In the genomic region with DNA sequence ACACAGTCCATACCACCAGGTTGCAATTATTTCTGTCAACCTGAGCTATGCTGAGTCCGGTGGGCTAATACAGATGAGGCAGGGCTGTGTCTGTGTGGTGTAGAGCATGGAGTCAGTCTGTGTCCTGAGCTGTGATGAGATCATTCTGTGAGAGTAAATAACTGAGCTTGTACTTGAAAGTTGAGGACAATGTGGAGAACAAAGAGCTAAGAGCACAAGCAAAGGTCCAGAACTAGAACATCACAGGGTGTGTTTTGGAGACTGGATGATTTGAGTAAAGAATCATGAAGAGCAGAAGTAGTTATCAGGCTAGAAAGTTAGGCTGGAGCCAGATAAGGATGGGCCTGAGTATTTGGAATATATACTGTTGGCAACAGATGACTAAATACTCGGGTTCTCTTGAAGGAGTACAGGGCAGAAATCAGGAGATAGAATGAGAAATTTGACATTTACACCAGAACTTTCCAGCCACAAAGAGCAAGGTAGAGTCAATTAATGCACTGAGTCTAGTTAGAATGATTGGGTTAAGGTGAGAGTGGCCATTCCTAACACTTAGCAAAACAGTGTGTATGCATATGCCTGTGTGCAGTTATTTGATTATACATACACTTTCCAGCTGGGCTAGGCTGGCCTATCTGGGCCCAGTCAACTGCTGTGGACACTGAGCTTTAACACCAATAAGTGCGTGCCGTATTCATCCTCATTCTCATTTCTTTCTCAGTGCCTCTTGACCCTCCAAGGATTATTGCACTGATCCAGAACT, we compare ENCODE assay signal across 1 cellular context.
TF ChIP-seq lines count a peak whose summit lies in the region.

No MANE protein-coding gene starts in this region.

TF ChIP-seq in HepG2, 621 proteins besides CTCF, POLR2A, EP300 and RAD21 (continues in another document):
- TF ChIP-seq HNF4G (IDR thresholded peaks at IDR 0.05; ENCODE audit: borderline replicate concordance, low read depth, low read length) (0 out of 2 replicates have a peak, but pooled peaks have one; percentile 17), HNF4G (CRISPR knock-in tag; IDR thresholded peaks at IDR 0.05; ENCODE audit: borderline replicate concordance, low read depth) (no peak), LCORL (IDR thresholded peaks at IDR 0.05) (no peak), LCORL (CRISPR knock-in tag; IDR thresholded peaks at IDR 0.05) (peak; percentile 44; the same call in 1 of the 2 replicates), HDAC2 (CRISPR knock-in tag; IDR thresholded peaks at IDR 0.05) (0 out of 2 replicates have a peak, but pooled peaks have one; percentile 29), SOX5 (CRISPR knock-in tag; IDR thresholded peaks at IDR 0.05; ENCODE audit: borderline replicate concordance) (peak; percentile 77), ZNF670 (CRISPR knock-in tag; IDR thresholded peaks at IDR 0.05; ENCODE audit: borderline replicate concordance) (0 out of 2 replicates have a peak, but pooled peaks have one; percentile 41), JUN (CRISPR knock-in tag; IDR thresholded peaks at IDR 0.05) (peak; percentile 74; the same call in 1 of the 2 replicates), TBX2 (CRISPR knock-in tag; IDR thresholded peaks at IDR 0.05; ENCODE audit: borderline replicate concordance) (no peak), MIER3 (CRISPR knock-in tag; IDR thresholded peaks at IDR 0.05; ENCODE audit: borderline replicate concordance) (0 out of 2 replicates have a peak, but pooled peaks have one; percentile 11), FOXA3 (CRISPR knock-in tag; IDR thresholded peaks at IDR 0.05) (peak; percentile 55), ATF7 (IDR thresholded peaks at IDR 0.05) (peak; percentile 30; the same call in 1 of the 2 replicates), ATF7 (CRISPR knock-in tag; IDR thresholded peaks at IDR 0.05) (no peak; the same call in 1 of the 2 replicates), HMG20A (CRISPR knock-in tag; IDR thresholded peaks at IDR 0.05; ENCODE audit: borderline replicate concordance) (peak; percentile 21; the same call in 1 of the 2 replicates), SP2 (CRISPR knock-in tag; IDR thresholded peaks at IDR 0.05) (no peak), FOXP1 (IDR thresholded peaks at IDR 0.05) (no peak), FOXP1 (CRISPR knock-in tag; IDR thresholded peaks at IDR 0.05) (peak; percentile 43; the same call in 1 of the 2 replicates), ZMYM4 (CRISPR knock-in tag; IDR thresholded peaks at IDR 0.05) (peak; percentile 19; the same call in 1 of the 2 replicates), SOX6 (IDR thresholded peaks at IDR 0.05) (no peak), SOX6 (CRISPR knock-in tag; IDR thresholded peaks at IDR 0.05) (peak; percentile 61), NFKBIZ (CRISPR knock-in tag; IDR thresholded peaks at IDR 0.05) (no peak), BCL6 (CRISPR knock-in tag; IDR thresholded peaks at IDR 0.05) (0 out of 2 replicates have a peak, but pooled peaks have one; percentile 10)
- TF ChIP-seq, protein P1, sequence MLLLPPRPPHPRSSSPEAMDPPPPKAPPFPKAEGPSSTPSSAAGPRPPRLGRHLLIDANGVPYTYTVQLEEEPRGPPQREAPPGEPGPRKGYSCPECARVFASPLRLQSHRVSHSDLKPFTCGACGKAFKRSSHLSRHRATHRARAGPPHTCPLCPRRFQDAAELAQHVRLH (CRISPR knock-in tag; IDR thresholded peaks at IDR 0.05; ENCODE audit: borderline replicate concordance, low read depth), result no peak
- TF ChIP-seq, protein P2, sequence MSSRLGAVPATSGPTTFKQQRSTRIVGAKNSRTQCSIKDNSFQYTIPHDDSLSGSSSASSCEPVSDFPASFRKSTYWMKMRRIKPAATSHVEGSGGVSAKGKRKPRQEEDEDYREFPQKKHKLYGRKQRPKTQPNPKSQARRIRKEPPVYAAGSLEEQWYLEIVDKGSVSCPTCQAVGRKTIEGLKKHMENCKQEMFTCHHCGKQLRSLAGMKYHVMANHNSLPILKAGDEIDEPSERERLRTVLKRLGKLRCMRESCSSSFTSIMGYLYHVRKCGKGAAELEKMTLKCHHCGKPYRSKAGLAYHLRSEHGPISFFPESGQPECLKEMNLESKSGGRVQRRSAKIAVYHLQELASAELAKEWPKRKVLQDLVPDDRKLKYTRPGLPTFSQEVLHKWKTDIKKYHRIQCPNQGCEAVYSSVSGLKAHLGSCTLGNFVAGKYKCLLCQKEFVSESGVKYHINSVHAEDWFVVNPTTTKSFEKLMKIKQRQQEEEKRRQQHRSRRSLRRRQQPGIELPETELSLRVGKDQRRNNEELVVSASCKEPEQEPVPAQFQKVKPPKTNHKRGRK (CRISPR knock-in tag; IDR thresholded peaks at IDR 0.05), result 0 out of 2 replicates have a peak, but pooled peaks have one; percentile 25
- TF ChIP-seq, protein P3, sequence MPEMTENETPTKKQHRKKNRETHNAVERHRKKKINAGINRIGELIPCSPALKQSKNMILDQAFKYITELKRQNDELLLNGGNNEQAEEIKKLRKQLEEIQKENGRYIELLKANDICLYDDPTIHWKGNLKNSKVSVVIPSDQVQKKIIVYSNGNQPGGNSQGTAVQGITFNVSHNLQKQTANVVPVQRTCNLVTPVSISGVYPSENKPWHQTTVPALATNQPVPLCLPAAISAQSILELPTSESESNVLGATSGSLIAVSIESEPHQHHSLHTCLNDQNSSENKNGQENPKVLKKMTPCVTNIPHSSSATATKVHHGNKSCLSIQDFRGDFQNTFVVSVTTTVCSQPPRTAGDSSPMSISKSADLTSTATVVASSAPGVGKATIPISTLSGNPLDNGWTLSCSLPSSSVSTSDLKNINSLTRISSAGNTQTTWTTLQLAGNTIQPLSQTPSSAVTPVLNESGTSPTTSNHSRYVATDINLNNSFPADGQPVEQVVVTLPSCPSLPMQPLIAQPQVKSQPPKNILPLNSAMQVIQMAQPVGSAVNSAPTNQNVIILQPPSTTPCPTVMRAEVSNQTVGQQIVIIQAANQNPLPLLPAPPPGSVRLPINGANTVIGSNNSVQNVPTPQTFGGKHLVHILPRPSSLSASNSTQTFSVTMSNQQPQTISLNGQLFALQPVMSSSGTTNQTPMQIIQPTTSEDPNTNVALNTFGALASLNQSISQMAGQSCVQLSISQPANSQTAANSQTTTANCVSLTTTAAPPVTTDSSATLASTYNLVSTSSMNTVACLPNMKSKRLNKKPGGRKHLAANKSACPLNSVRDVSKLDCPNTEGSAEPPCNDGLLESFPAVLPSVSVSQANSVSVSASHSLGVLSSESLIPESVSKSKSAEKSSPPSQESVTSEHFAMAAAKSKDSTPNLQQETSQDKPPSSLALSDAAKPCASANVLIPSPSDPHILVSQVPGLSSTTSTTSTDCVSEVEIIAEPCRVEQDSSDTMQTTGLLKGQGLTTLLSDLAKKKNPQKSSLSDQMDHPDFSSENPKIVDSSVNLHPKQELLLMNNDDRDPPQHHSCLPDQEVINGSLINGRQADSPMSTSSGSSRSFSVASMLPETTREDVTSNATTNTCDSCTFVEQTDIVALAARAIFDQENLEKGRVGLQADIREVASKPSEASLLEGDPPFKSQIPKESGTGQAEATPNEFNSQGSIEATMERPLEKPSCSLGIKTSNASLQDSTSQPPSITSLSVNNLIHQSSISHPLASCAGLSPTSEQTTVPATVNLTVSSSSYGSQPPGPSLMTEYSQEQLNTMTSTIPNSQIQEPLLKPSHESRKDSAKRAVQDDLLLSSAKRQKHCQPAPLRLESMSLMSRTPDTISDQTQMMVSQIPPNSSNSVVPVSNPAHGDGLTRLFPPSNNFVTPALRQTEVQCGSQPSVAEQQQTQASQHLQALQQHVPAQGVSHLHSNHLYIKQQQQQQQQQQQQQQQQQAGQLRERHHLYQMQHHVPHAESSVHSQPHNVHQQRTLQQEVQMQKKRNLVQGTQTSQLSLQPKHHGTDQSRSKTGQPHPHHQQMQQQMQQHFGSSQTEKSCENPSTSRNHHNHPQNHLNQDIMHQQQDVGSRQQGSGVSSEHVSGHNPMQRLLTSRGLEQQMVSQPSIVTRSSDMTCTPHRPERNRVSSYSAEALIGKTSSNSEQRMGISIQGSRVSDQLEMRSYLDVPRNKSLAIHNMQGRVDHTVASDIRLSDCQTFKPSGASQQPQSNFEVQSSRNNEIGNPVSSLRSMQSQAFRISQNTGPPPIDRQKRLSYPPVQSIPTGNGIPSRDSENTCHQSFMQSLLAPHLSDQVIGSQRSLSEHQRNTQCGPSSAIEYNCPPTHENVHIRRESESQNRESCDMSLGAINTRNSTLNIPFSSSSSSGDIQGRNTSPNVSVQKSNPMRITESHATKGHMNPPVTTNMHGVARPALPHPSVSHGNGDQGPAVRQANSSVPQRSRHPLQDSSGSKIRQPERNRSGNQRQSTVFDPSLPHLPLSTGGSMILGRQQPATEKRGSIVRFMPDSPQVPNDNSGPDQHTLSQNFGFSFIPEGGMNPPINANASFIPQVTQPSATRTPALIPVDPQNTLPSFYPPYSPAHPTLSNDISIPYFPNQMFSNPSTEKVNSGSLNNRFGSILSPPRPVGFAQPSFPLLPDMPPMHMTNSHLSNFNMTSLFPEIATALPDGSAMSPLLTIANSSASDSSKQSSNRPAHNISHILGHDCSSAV (CRISPR knock-in tag; IDR thresholded peaks at IDR 0.05; ENCODE audit: borderline replicate concordance), result no peak
- TF ChIP-seq, protein P4, sequence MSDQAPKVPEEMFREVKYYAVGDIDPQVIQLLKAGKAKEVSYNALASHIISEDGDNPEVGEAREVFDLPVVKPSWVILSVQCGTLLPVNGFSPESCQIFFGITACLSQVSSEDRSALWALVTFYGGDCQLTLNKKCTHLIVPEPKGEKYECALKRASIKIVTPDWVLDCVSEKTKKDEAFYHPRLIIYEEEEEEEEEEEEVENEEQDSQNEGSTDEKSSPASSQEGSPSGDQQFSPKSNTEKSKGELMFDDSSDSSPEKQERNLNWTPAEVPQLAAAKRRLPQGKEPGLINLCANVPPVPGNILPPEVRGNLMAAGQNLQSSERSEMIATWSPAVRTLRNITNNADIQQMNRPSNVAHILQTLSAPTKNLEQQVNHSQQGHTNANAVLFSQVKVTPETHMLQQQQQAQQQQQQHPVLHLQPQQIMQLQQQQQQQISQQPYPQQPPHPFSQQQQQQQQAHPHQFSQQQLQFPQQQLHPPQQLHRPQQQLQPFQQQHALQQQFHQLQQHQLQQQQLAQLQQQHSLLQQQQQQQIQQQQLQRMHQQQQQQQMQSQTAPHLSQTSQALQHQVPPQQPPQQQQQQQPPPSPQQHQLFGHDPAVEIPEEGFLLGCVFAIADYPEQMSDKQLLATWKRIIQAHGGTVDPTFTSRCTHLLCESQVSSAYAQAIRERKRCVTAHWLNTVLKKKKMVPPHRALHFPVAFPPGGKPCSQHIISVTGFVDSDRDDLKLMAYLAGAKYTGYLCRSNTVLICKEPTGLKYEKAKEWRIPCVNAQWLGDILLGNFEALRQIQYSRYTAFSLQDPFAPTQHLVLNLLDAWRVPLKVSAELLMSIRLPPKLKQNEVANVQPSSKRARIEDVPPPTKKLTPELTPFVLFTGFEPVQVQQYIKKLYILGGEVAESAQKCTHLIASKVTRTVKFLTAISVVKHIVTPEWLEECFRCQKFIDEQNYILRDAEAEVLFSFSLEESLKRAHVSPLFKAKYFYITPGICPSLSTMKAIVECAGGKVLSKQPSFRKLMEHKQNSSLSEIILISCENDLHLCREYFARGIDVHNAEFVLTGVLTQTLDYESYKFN (CRISPR knock-in tag; conservative IDR thresholded peaks at IDR 0.05), result 0 out of 2 replicates have a peak, but pooled peaks have one; percentile 37
- TF ChIP-seq, protein P5, sequence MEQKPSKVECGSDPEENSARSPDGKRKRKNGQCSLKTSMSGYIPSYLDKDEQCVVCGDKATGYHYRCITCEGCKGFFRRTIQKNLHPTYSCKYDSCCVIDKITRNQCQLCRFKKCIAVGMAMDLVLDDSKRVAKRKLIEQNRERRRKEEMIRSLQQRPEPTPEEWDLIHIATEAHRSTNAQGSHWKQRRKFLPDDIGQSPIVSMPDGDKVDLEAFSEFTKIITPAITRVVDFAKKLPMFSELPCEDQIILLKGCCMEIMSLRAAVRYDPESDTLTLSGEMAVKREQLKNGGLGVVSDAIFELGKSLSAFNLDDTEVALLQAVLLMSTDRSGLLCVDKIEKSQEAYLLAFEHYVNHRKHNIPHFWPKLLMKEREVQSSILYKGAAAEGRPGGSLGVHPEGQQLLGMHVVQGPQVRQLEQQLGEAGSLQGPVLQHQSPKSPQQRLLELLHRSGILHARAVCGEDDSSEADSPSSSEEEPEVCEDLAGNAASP (CRISPR knock-in tag; IDR thresholded peaks at IDR 0.05; ENCODE audit: borderline replicate concordance), result no peak
- TF ChIP-seq, protein P6, sequence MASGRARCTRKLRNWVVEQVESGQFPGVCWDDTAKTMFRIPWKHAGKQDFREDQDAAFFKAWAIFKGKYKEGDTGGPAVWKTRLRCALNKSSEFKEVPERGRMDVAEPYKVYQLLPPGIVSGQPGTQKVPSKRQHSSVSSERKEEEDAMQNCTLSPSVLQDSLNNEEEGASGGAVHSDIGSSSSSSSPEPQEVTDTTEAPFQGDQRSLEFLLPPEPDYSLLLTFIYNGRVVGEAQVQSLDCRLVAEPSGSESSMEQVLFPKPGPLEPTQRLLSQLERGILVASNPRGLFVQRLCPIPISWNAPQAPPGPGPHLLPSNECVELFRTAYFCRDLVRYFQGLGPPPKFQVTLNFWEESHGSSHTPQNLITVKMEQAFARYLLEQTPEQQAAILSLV (CRISPR knock-in tag; IDR thresholded peaks at IDR 0.05; ENCODE audit: borderline replicate concordance), result no peak
- TF ChIP-seq, protein P7, sequence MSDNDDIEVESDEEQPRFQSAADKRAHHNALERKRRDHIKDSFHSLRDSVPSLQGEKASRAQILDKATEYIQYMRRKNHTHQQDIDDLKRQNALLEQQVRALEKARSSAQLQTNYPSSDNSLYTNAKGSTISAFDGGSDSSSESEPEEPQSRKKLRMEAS (IDR thresholded peaks at IDR 0.05), result 0 out of 2 replicates have a peak, but pooled peaks have one; percentile 14
- TF ChIP-seq, protein P8, sequence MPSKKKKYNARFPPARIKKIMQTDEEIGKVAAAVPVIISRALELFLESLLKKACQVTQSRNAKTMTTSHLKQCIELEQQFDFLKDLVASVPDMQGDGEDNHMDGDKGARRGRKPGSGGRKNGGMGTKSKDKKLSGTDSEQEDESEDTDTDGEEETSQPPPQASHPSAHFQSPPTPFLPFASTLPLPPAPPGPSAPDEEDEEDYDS (CRISPR knock-in tag; IDR thresholded peaks at IDR 0.05), result 0 out of 2 replicates have a peak, but pooled peaks have one; percentile 18
- TF ChIP-seq, protein P9, sequence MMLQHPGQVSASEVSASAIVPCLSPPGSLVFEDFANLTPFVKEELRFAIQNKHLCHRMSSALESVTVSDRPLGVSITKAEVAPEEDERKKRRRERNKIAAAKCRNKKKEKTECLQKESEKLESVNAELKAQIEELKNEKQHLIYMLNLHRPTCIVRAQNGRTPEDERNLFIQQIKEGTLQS (CRISPR knock-in tag; IDR thresholded peaks at IDR 0.05), result peak; percentile 47; the same call in 1 of the 2 replicates
